Comparison of ENCODE assay signal across 1 cellular context in genomic region chr13:97018029-97018819, GRCh38.
A peak's percentile ranks its signal among the peaks of the same experiment; 100 is the strongest.
TF ChIP-seq lines count a peak whose summit lies in the region.

No MANE protein-coding gene starts in this region.

TF ChIP-seq in HEK293, 187 proteins besides CTCF, POLR2A, EP300 and RAD21 (continued from another document):
- TF ChIP-seq ZNF362 (tag by site-specific recombination; IDR thresholded peaks at IDR 0.05), result peak; percentile 25; the same call in 1 of the 2 replicates
- no peak for TF ChIP-seq ZNF830 (tag by site-specific recombination; IDR thresholded peaks at IDR 0.05; ENCODE audit: low read depth)
- TF ChIP-seq ZSCAN4 (tag by site-specific recombination; IDR thresholded peaks at IDR 0.05), result no peak
- TF ChIP-seq ZNF18 (tag by site-specific recombination; IDR thresholded peaks at IDR 0.05), result no peak
- no peak for TF ChIP-seq ZNF341 (tag by site-specific recombination; IDR thresholded peaks at IDR 0.05; ENCODE audit: low read depth)
